In the genomic region with DNA sequence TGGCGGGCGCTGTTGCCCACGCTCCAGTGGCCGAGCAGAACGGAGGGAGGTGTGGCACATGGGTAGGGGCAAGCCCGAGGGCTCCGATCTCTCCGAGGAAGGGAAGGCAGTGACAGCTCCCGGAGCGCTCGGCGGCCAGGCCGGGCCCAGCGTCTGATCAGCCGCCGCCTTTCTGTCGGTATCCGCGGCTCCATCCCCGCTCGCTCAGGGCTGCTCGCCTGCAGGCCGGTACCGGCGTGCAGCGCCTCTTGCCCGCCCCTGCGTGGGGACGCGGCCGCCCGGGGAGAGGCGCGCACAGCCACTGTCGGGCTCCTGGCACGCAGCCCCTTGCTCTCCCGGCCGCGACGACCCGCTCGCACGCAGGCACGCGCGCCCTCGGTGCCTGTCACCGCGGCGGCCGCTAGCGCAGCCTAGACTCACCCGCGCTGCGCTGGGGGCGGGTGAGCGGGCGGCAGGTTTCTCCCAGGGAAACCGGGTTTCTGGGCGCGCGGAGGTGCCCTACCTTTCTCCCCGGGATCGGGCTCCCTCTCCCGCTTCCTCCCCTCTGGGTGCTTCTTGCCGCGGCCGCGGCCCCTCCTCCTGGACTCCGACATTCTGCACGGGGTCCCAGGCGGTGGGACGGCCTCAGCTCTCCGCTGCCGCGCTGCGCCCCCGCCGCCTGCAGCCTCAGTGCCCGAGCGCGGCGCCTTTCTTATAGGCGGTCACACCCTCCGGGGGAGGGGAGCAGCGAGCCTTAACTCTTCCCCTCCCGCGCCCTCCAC, we compare ENCODE assay signal across 8 cellular contexts.
DNase-seq lines count a peak whose midpoint lies in the region; ATAC-seq and TF ChIP-seq lines count a peak whose summit lies in the region.

No MANE protein-coding gene starts in this region.

- no peak for TF ChIP-seq CTCF in CD8-positive, alpha-beta T cell (IDR thresholded peaks at IDR 0.05)

- no peaks in the 10 kb centered on the region for H3K9me3 ChIP-seq in CD8-positive, alpha-beta T cell (ENCODE audit: low read length)
- no peaks in the 10 kb centered on the region for H3K9me3 ChIP-seq in HAP-1
- H3K9me3 ChIP-seq in iPS-20b (ENCODE audit: insufficient read depth, low read depth, low read length) = no peaks in the 10 kb centered on the region
- no peaks in the 10 kb centered on the region for H3K9me3 ChIP-seq in skeletal muscle satellite cell (replicated peaks; ENCODE audit: low read length)

- H3K4me2 ChIP-seq in skeletal muscle satellite cell (ENCODE audit: low read length) = peak overlapping the region; percentile 54

- peak overlapping the region; percentile 37 for H3K4me3 ChIP-seq in CD8-positive, alpha-beta T cell (ENCODE audit: low read depth, low read length)
- H3K4me3 ChIP-seq in HAP-1 (peak overlapping the region; percentile 9; the same call in 1 of the 2 replicates), iPS-20b (ENCODE audit: low read length) (peak overlapping the region; percentile 70), skeletal muscle satellite cell (ENCODE audit: low read length) (peak overlapping the region; percentile 30)

- H3K27ac Mint-ChIP-seq in CD8-positive, alpha-beta T cell = no peak overlapping the region

- H3K4me1 Mint-ChIP-seq in CD8-positive, alpha-beta T cell (ENCODE audit: low read depth) = peaks cover 6% of the 10 kb centered on the region

- in situ Hi-C loops in HAP-1 (cut with MboI; ENCODE audit: low sequenced_read_pairs) = no loop called here

- H3K9ac ChIP-seq in iPS-20b (ENCODE audit: low read depth, low read length) (no peak overlapping the region), skeletal muscle satellite cell (ENCODE audit: low read depth, low read length) (no peak overlapping the region)

- no peak overlapping the region for H3K27ac ChIP-seq in CD8-positive, alpha-beta T cell (ENCODE audit: low read depth, low read length)
- H3K27ac ChIP-seq in iPS-20b (ENCODE audit: low read length) = no peak overlapping the region

- DNase-seq in CD8-positive, alpha-beta T cell = no peak
- DNase-seq in HAP-1 (ENCODE audit: low spot score in 2 of 2) (peak; percentile 12 to 25), anterior cingulate cortex (lab: John Stamatoyannopoulos, UW) (peak in 42 of 58 donors; percentile 13 to 69 (median 50)), NCI-H2029 treated with DMSO at 0.1 percent for 48 hours (lab: John Stamatoyannopoulos, UW) (no peak)

- H3K36me3 ChIP-seq in CD8-positive, alpha-beta T cell (ENCODE audit: insufficient read depth, low read length) = no peaks in the 10 kb centered on the region
- H3K36me3 ChIP-seq in HAP-1 (replicated peaks) = no peaks in the 10 kb centered on the region
- H3K36me3 ChIP-seq in iPS-20b (ENCODE audit: insufficient read depth, low read depth, low read length) = no peaks in the 10 kb centered on the region
- no peaks in the 10 kb centered on the region for H3K36me3 ChIP-seq in skeletal muscle satellite cell (ENCODE audit: insufficient read depth, low read length)

- peak; percentile 20 for ATAC-seq in CD8-positive, alpha-beta T cell
- ATAC-seq in GM18502 (IDR thresholded peaks at IDR 0.05; ENCODE audit: poor library complexity, unreplicated experiment) (no peak), HG03280 (IDR thresholded peaks at IDR 0.05; ENCODE audit: unreplicated experiment) (no peak)

- CTCF ChIA-PET in CD8-positive, alpha-beta T cell (lab: Charles Lee) = no interaction called here

- H3K27me3 Mint-ChIP-seq in CD8-positive, alpha-beta T cell (ENCODE audit: low read depth) = peaks cover 27% of the 10 kb centered on the region

- H3K27me3 ChIP-seq in CD8-positive, alpha-beta T cell (ENCODE audit: insufficient read depth, low read length) = peaks cover 16% of the 10 kb centered on the region
- H3K27me3 ChIP-seq in HAP-1 (ENCODE audit: low read depth) (peaks cover 40% of the 10 kb centered on the region), iPS-20b (ENCODE audit: insufficient read depth, low read length) (peaks cover 97% of the 10 kb centered on the region), skeletal muscle satellite cell (ENCODE audit: control insufficient read depth, insufficient read depth, low read length) (peaks cover 95% of the 10 kb centered on the region)

- H3K4me1 ChIP-seq in CD8-positive, alpha-beta T cell (ENCODE audit: insufficient read depth, low read length) = peaks cover 4% of the 10 kb centered on the region
- H3K4me1 ChIP-seq in HAP-1 (no peaks in the 10 kb centered on the region), iPS-20b (ENCODE audit: insufficient read depth, low read length) (0 out of 2 replicates have a peak, but pooled peaks cover 2% of the 10 kb centered on the region), skeletal muscle satellite cell (ENCODE audit: control insufficient read depth, insufficient read depth, low read length) (no peaks in the 10 kb centered on the region)

- intact Hi-C loops in CD8-positive, alpha-beta T cell (cut with DNase I, micrococcal nuclease) = no loop called here

- H3K36me3 Mint-ChIP-seq in CD8-positive, alpha-beta T cell = no peaks in the 10 kb centered on the region

- peak overlapping the region; percentile 68 for H3K4me3 Mint-ChIP-seq in CD8-positive, alpha-beta T cell

- H3K9me3 Mint-ChIP-seq in CD8-positive, alpha-beta T cell = no peaks in the 10 kb centered on the region

- POLR2A ChIA-PET in CD8-positive, alpha-beta T cell (lab: Charles Lee) = no interaction called here

Comparison
In these comparisons a context has a peak if more than half of its experiments do, and no peak if none do; other contexts are left out.
1. DNase-seq: peak in HAP-1 (2 of 2) and anterior cingulate cortex (42 of 58); none in CD8-positive, alpha-beta T cell (0 of 7) and NCI-H2029 treated with DMSO at 0.1 percent for 48 hours (single experiment).
2. H3K4me3 ChIP-seq: peak in every context shown above with its lines; median percentile 70 in iPS-20b; 37 in CD8-positive, alpha-beta T cell; 30 in skeletal muscle satellite cell; 9 in HAP-1.